In the genomic region with DNA sequence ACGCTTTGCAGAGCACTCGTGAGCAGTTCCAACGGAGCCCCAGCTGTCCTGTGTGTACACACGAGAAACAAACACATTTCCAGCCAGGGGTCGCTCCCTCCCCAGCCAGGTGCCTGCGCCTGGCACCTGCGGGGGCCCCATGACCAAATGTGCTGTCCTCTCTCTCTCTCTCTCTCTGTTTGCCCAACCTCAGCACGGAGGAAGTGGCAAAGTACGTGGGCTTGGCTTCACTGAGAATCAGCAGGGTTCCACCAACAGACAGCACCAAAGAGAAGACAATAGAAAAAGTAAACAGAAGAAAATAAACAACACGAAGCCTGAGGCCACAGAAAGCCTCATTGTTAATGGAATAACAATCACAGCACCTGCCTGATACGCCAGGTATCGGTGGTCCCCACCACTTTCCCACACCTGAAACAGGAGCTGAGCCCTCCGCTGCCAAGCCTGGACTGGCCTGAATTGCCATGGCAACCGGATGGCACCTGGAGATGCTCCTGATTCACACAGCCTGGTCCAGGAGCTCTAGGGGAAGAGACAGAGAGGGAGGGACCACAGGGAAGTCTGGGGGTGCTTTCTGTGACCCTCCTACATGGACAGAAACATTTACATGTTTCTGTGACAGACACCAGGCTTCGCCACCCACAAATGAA, we compare ENCODE assay signal across 13 cellular contexts.
DNase-seq lines count a peak whose midpoint lies in the region; ATAC-seq and TF ChIP-seq lines count a peak whose summit lies in the region.
"Had no signal": no experiment of that assay in that cellular context is flagged by ENCODE, and none has a peak within 500 bp of the region (broad histone marks: within the 10 kb centered on the region; RNA-seq: fewer than 3 reads in every experiment).

No MANE protein-coding gene starts in this region.

- intact Hi-C loops in OCI-LY7 (cut with micrococcal nuclease; ENCODE audit: unreplicated experiment): no loop called here

- no peak overlapping the region for H2AFZ ChIP-seq in SK-N-SH (ENCODE audit: low read depth)
- H2AFZ ChIP-seq in OCI-LY7 (ENCODE audit: low read length): no peak overlapping the region
- no peak overlapping the region for H2AFZ ChIP-seq in neuronal stem cell (ENCODE audit: low read length)

- no peak overlapping the region for H2AK5ac ChIP-seq in neuronal stem cell (ENCODE audit: low read depth, low read length)

- H3K9ac ChIP-seq in SK-N-SH (no peak overlapping the region), neuronal stem cell (ENCODE audit: low read depth, low read length, poor library complexity) (no peak overlapping the region)

- H3K9me2 ChIP-seq in SK-N-SH (no peaks in the 10 kb centered on the region), OCI-LY7 (ENCODE audit: insufficient read depth, low read length) (no peaks in the 10 kb centered on the region)

- no peak overlapping the region for H3K4me2 ChIP-seq in SK-N-SH
- H3K4me2 ChIP-seq in OCI-LY7 (ENCODE audit: low read length): no peak overlapping the region
- no peak overlapping the region for H3K4me2 ChIP-seq in neuronal stem cell (ENCODE audit: insufficient read depth, low read length, poor library complexity, severe bottlenecking)

- ATAC-seq in SK-N-SH treated with all-trans-retinoic acid at 6 μM for 48 hours (0 out of 3 replicates have a peak, but pooled peaks have one; percentile 21), HG03280 (IDR thresholded peaks at IDR 0.05; ENCODE audit: unreplicated experiment) (no peak)

- no peaks in the 10 kb centered on the region for H3F3A ChIP-seq in SK-N-SH (replicated peaks; ENCODE audit: insufficient read depth)

- in situ Hi-C loops in GM13976 (cut with MboI; ENCODE audit: low sequenced_read_pairs, unreplicated experiment): loop anchor here (25.0 kb wide), 1 partner anchor 452 kb away; a partner anchor contains a TSS

- TF ChIP-seq CTCF in SK-N-SH (IDR thresholded peaks at IDR 0.05): no peak
- peak; percentile 44; the same call in 1 of the 2 replicates for TF ChIP-seq CTCF in OCI-LY7 (conservative IDR thresholded peaks at IDR 0.05; ENCODE audit: low read length)
- TF ChIP-seq CTCF in GM13976 (IDR thresholded peaks at IDR 0.05; ENCODE audit: borderline replicate concordance, control extremely low read depth, extremely low read depth, insufficient read depth, missing control alignments): no peak

- H3K27ac ChIP-seq in SK-N-SH (ENCODE audit: low read depth in 2 of 2, low read length in 1 of 2) (no peak overlapping the region), OCI-LY7 (ENCODE audit: low read depth, low read length, poor library complexity, severe bottlenecking) (no peak overlapping the region), neuronal stem cell (replicated peaks; ENCODE audit: low read length) (no peak overlapping the region)
- H3K27ac ChIP-seq: brain microvascular endothelial cell, neutrophil, thoracic aorta had no signal

- H3K27me3 ChIP-seq in SK-N-SH (ENCODE audit: insufficient read depth): peaks cover 30% of the 10 kb centered on the region
- peaks cover 0 to 2% (median 0%) of the 10 kb centered on the region in 3 experiments for H3K27me3 ChIP-seq in neuronal stem cell (ENCODE audit: control insufficient read depth in 3 of 3, insufficient read depth in 3 of 3, low read depth in 1 of 3, low read length in 3 of 3)
- H3K27me3 ChIP-seq: brain microvascular endothelial cell, neutrophil had no signal

- H2BK15ac ChIP-seq in neuronal stem cell (ENCODE audit: low read length): no peak overlapping the region

- WGBS in SK-N-SH (ENCODE audit: low lambda C conversion rate): 7% methylated on average over 13 of the region's 15 CpGs
- WGBS in neuronal stem cell (ENCODE audit: extremely low coverage in 2 of 2, insufficient read length in 2 of 2, insufficient replicate concordance in 1 of 2), 2 donors: no CpG with 5 or more reads among the region's 15 CpGs

- TF ChIP-seq EP300 in SK-N-SH (IDR thresholded peaks at IDR 0.05; ENCODE audit: borderline replicate concordance in 1 of 2, low read depth in 1 of 2, low read length in 1 of 2): no peak

- no peak for DNase-seq in SK-N-SH
- peak; percentile 100 for DNase-seq in NCI-H146 treated with DMSO at 0.1 percent for 48 hours (lab: John Stamatoyannopoulos, UW; ENCODE audit: unreplicated experiment)
- DNase-seq in OCI-LY7 (ENCODE audit: low spot score): peak; percentile 40
- no peak for DNase-seq in neuronal stem cell (ENCODE audit: low spot score)
- DNase-seq in AG08396 (ENCODE audit: low spot score): no peak
- no peak for DNase-seq in GM13976 (ENCODE audit: low spot score)
- DNase-seq: activated CD8-positive, alpha-beta memory T cell treated with anti-CD3 and anti-CD28 coated beads, Interleukin-2, amount 50 U/mL, for 48 hours; brain microvascular endothelial cell; HCEC 1CT had no signal

- no peak for TF ChIP-seq RAD21 in SK-N-SH (IDR thresholded peaks at IDR 0.05; ENCODE audit: low read length)

- H3K4me1 ChIP-seq in SK-N-SH (ENCODE audit: control insufficient read depth in 1 of 2, insufficient read depth in 2 of 2, low read depth in 1 of 2, low read length in 1 of 2) (peaks cover 0 to under 1% of the 10 kb centered on the region in 2 experiments; a peak in 1 of 4 replicates), OCI-LY7 (ENCODE audit: insufficient read depth, low read length, poor library complexity, severe bottlenecking) (no peaks in the 10 kb centered on the region), neuronal stem cell (ENCODE audit: control insufficient read depth in 2 of 2, insufficient read depth in 1 of 2, low read depth in 1 of 2, low read length in 2 of 2) (peaks cover 0 to 3% of the 10 kb centered on the region in 2 donors)

- BruUV-seq in OCI-LY7 (replicated peaks; lab: Mats Ljungman, UMichigan): no TSS peak

- no peak overlapping the region for H3K4ac ChIP-seq in neuronal stem cell (ENCODE audit: low read length)

- H3K79me2 ChIP-seq in SK-N-SH (ENCODE audit: insufficient read depth) (no peaks in the 10 kb centered on the region), OCI-LY7 (ENCODE audit: insufficient read depth, low read depth, low read length) (no peaks in the 10 kb centered on the region)

- no peaks in the 10 kb centered on the region for H4K20me1 ChIP-seq in SK-N-SH (ENCODE audit: insufficient read depth)
- H4K20me1 ChIP-seq in OCI-LY7 (ENCODE audit: insufficient read depth, low read length): no peaks in the 10 kb centered on the region

- peak overlapping the region; percentile 58 for H3K18ac ChIP-seq in neuronal stem cell (ENCODE audit: low read length)

- H4K8ac ChIP-seq in neuronal stem cell (ENCODE audit: low read depth, low read length): no peak overlapping the region

- POLR2A ChIA-PET in SK-N-SH (lab: Yijun Ruan, JAX) (no interaction called here), OCI-LY7 (lab: Charles Lee) (no interaction called here)

- H2BK12ac ChIP-seq in neuronal stem cell (ENCODE audit: low read length): no peak overlapping the region

- CTCF ChIA-PET in SK-N-SH (lab: Yijun Ruan, JAX): interaction anchor here (1.4 to 1.7 kb wide), 2 partner anchors 11 kb away, joined by 3 to 7 read pairs; no protein-coding TSS in a partner anchor
- CTCF ChIA-PET in OCI-LY7 (lab: Charles Lee; ENCODE audit: unreplicated experiment): no interaction called here

- no peak overlapping the region for H3K23ac ChIP-seq in neuronal stem cell (ENCODE audit: low read depth, low read length, poor library complexity)

- no peak overlapping the region for H2BK120ac ChIP-seq in neuronal stem cell (ENCODE audit: low read depth, low read length)

- H3K4me3 ChIP-seq in SK-N-SH (ENCODE audit: low read depth in 2 of 2, low read length in 1 of 2) (no peak overlapping the region), OCI-LY7 (ENCODE audit: low read depth, low read length, poor library complexity, severe bottlenecking) (no peak overlapping the region), neuronal stem cell (ENCODE audit: low read length in 2 of 2) (no peak overlapping the region)
- H3K4me3 ChIP-seq: thoracic aorta had no signal

- no peak overlapping the region for H3K14ac ChIP-seq in neuronal stem cell (ENCODE audit: low read length)

- H2BK5ac ChIP-seq in neuronal stem cell (ENCODE audit: low read length): no peak overlapping the region

- H3K79me1 ChIP-seq in neuronal stem cell (ENCODE audit: low read depth, low read length): no peaks in the 10 kb centered on the region

- H3K9me3 ChIP-seq in SK-N-SH: no peaks in the 10 kb centered on the region
- H3K9me3 ChIP-seq in OCI-LY7 (ENCODE audit: low read length): no peaks in the 10 kb centered on the region
- no peaks in the 10 kb centered on the region for H3K9me3 ChIP-seq in neuronal stem cell (replicated peaks in 1 of 2; ENCODE audit: control insufficient read depth in 2 of 2, insufficient read depth in 1 of 2, low read depth in 1 of 2, low read length in 2 of 2)
- H3K9me3 ChIP-seq: neutrophil, thoracic aorta had no signal

- no peak overlapping the region for H4K91ac ChIP-seq in neuronal stem cell (ENCODE audit: low read depth, low read length, poor library complexity)

- H3K36me3 ChIP-seq in SK-N-SH (replicated peaks in 1 of 2; ENCODE audit: control insufficient read depth in 1 of 2, insufficient read depth in 2 of 2, low read length in 1 of 2) (no peaks in the 10 kb centered on the region), OCI-LY7 (ENCODE audit: insufficient read depth, low read length) (no peaks in the 10 kb centered on the region), neuronal stem cell (replicated peaks in 1 of 2; ENCODE audit: control insufficient read depth in 2 of 2, insufficient read depth in 2 of 2, low read length in 2 of 2) (no peaks in the 10 kb centered on the region)
- H3K36me3 ChIP-seq: brain microvascular endothelial cell, neutrophil, thoracic aorta had no signal

TF ChIP-seq in SK-N-SH treated with all-trans-retinoic acid at 6 μM for 48 hours, 23 proteins besides CTCF, POLR2A, EP300 and RAD21:
- TF ChIP-seq ARNTL (CRISPR knock-in tag; IDR thresholded peaks at IDR 0.05; ENCODE audit: borderline replicate concordance, low read depth) (no peak), ZNF70 (CRISPR knock-in tag; IDR thresholded peaks at IDR 0.05) (no peak), ZC3H10 (CRISPR knock-in tag; IDR thresholded peaks at IDR 0.05) (no peak), ZNF8 (CRISPR knock-in tag; IDR thresholded peaks at IDR 0.05) (no peak), ESRRG (CRISPR knock-in tag; IDR thresholded peaks at IDR 0.05) (no peak), ZFP3 (CRISPR knock-in tag; IDR thresholded peaks at IDR 0.05) (no peak), SNAI2 (CRISPR knock-in tag; IDR thresholded peaks at IDR 0.05) (no peak), ISL1 (CRISPR knock-in tag; IDR thresholded peaks at IDR 0.05) (no peak)

TF ChIP-seq in SK-N-SH, 30 proteins besides CTCF, POLR2A, EP300 and RAD21 (continues in another document):
- TF ChIP-seq TCF12 (IDR thresholded peaks at IDR 0.05): no peak
- no peak for TF ChIP-seq NFIC (IDR thresholded peaks at IDR 0.05; ENCODE audit: borderline replicate concordance)
- TF ChIP-seq, protein P1, sequence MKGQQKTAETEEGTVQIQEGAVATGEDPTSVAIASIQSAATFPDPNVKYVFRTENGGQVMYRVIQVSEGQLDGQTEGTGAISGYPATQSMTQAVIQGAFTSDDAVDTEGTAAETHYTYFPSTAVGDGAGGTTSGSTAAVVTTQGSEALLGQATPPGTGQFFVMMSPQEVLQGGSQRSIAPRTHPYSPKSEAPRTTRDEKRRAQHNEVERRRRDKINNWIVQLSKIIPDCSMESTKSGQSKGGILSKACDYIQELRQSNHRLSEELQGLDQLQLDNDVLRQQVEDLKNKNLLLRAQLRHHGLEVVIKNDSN (IDR thresholded peaks at IDR 0.05; ENCODE audit: borderline replicate concordance, low read depth): no peak

Comparison
In these comparisons a context has a peak if more than half of its experiments do, and no peak if none do; other contexts are left out.
1. DNase-seq: peak in NCI-H146 treated with DMSO at 0.1 percent for 48 hours (single experiment) and OCI-LY7 (single experiment); none in SK-N-SH (single experiment), neuronal stem cell (single experiment), AG08396 (single experiment) and GM13976 (single experiment).